Comparison of ENCODE assay signal across 8 cellular contexts in the genomic region with DNA sequence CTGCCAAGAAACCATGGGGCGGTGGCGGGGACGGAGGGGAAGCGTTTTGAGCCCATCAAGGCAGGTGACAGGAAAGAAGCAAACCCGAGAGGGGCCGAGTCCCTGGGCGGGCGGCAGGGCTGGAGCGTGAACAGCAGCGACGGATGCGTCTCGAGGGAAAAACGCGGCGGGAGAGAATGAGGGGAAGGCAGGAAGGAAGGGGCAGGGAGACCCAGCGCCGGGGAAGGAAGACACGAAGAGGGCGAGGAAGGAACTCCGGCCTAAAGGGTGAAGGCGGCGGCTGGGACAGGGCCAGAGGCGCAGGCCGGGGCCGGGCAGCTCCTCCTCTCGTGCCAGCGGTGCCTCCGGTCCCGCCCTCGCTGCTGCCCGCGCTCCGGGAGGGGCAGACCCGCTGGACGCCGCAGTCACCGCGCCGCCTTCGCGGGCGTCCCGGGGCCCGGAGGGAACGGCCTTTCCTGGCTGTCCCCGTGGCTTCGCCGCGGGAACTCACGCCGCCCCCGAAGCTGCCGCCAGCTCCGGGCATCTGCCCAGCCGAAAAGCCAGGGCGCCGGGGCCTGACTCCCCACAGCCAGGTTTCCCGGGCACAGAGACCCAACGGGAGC. TPM values are rescaled to one million over a fixed set of nuclear protein-coding genes. Genes with fewer than 3 reads are reported as not detected.
DNase-seq lines count a peak whose midpoint lies in the region; ATAC-seq and TF ChIP-seq lines count a peak whose summit lies in the region.

No MANE protein-coding gene starts in this region.

- no peaks in the 10 kb centered on the region for H3K9me2 ChIP-seq in neural cell (ENCODE audit: insufficient read depth, low read length)

- ATAC-seq in activated T-cell treated with anti-CD3 and anti-CD28 coated beads, Interleukin-2, amount 50 U/mL, for 4 hours = peak; percentile 25 to 35
- no peak for ATAC-seq in HG02763 (IDR thresholded peaks at IDR 0.05; ENCODE audit: unreplicated experiment)

- TF ChIP-seq RAD21 in neural cell (conservative IDR thresholded peaks at IDR 0.05) = no peak

- H3K36me3 Mint-ChIP-seq in activated T-cell treated with anti-CD3 and anti-CD28 coated beads, Interleukin-2, amount 50 U/mL, for 4 hours (ENCODE audit: insufficient read depth) = no peaks in the 10 kb centered on the region

- H2AFZ ChIP-seq in neural cell (ENCODE audit: low read depth, low read length) = peak overlapping the region; percentile 88

- H3K4me3 Mint-ChIP-seq in activated T-cell treated with anti-CD3 and anti-CD28 coated beads, Interleukin-2, amount 50 U/mL, for 4 hours = peak overlapping the region; percentile 87

- TF ChIP-seq EP300 in neural cell (conservative IDR thresholded peaks at IDR 0.05; ENCODE audit: poor library complexity, severe bottlenecking) = no peak

- H3K4me1 Mint-ChIP-seq in activated T-cell treated with anti-CD3 and anti-CD28 coated beads, Interleukin-2, amount 50 U/mL, for 4 hours (ENCODE audit: low read depth) = peaks cover 11% of the 10 kb centered on the region

- H3K27me3 ChIP-seq in neural cell (ENCODE audit: insufficient read depth, low read depth, low read length) = no peaks in the 10 kb centered on the region

- no peak for TF ChIP-seq CTCF in neural cell (IDR thresholded peaks at IDR 0.05; ENCODE audit: poor library complexity, severe bottlenecking)

- H3K9ac ChIP-seq in neural cell (ENCODE audit: low read length) = peak overlapping the region; percentile 89

- no peaks in the 10 kb centered on the region for H3F3A ChIP-seq in neural cell (ENCODE audit: insufficient read depth, low read length, poor library complexity, severe bottlenecking)

- H3K79me2 ChIP-seq in neural cell (replicated peaks; ENCODE audit: insufficient read depth, low read length) = peaks cover 18% of the 10 kb centered on the region

- peak overlapping the region; percentile 72 for H3K27ac ChIP-seq in neural cell (ENCODE audit: low read length)

- H4K20me1 ChIP-seq in neural cell (ENCODE audit: insufficient read depth) = no peaks in the 10 kb centered on the region

- H3K9me3 ChIP-seq in neural cell (ENCODE audit: low read length) = no peaks in the 10 kb centered on the region

- peaks cover 14% of the 10 kb centered on the region for H3K27me3 Mint-ChIP-seq in activated T-cell treated with anti-CD3 and anti-CD28 coated beads, Interleukin-2, amount 50 U/mL, for 4 hours (ENCODE audit: low read depth)

- H3K4me3 ChIP-seq in neural cell (ENCODE audit: low read length) = peak overlapping the region; percentile 97

- no peaks in the 10 kb centered on the region for H3K9me3 Mint-ChIP-seq in activated T-cell treated with anti-CD3 and anti-CD28 coated beads, Interleukin-2, amount 50 U/mL, for 4 hours

- peak; percentile 69 for DNase-seq in DMS 273 (lab: John Stamatoyannopoulos, UW; ENCODE audit: unreplicated experiment)
- no peak for DNase-seq in DMS 273 treated with DMSO at 0.1 percent for 48 hours (lab: John Stamatoyannopoulos, UW)
- peak; percentile 49 for DNase-seq in H4 (ENCODE audit: low spot score)
- DNase-seq in LoVo (ENCODE audit: low spot score) = peak; percentile 50
- no peak for DNase-seq in activated T-cell treated with anti-CD3 and anti-CD28 coated beads, Interleukin-2, amount 50 U/mL, for 4 hours
- peak; percentile 48 for DNase-seq in foreskin melanocyte

- no peaks in the 10 kb centered on the region for H3K36me3 ChIP-seq in neural cell (ENCODE audit: insufficient read depth, low read length)

- H3K4me2 ChIP-seq in neural cell (ENCODE audit: low read length) = peak overlapping the region; percentile 88

TF ChIP-seq in neural cell, 6 proteins besides CTCF, POLR2A, EP300 and RAD21:
- TF ChIP-seq MXI1 (conservative IDR thresholded peaks at IDR 0.05; ENCODE audit: poor library complexity, severe bottlenecking) (no peak), TAF1 (IDR thresholded peaks at IDR 0.05; ENCODE audit: low read depth) (no peak), SMC3 (conservative IDR thresholded peaks at IDR 0.05; ENCODE audit: poor library complexity) (peak; percentile 33)

RNA-seq across cellular contexts. Expression of a gene that starts 0.8 kb away (rescaled TPM):
- 13.6 and 16.6 TPM in 2 replicates for total RNA-seq in H4 (2014; rRNA removed; shearing (Covaris generic))
- 1 to 10 TPM; 2.3 to 3.0 (median 2.5) TPM for total RNA-seq in activated T-cell treated with anti-CD3 and anti-CD28 coated beads, Interleukin-2, amount 50 U/mL, for 4 hours
- polyA plus RNA-seq in neural cell = 62.9 and 66.4 TPM in 2 replicates
- polyA minus RNA-seq in neural cell = 87.6 and 88.4 TPM in 2 replicates

RNA-seq across cellular contexts. Expression of a gene that starts 43.1 kb away (rescaled TPM):
- 0.19 and 1.3 TPM in 2 replicates for total RNA-seq in H4 (2014; rRNA removed; shearing (Covaris generic))
- under 1 TPM; 0.66 to 0.87 (median 0.78) TPM for total RNA-seq in activated T-cell treated with anti-CD3 and anti-CD28 coated beads, Interleukin-2, amount 50 U/mL, for 4 hours
- 12.7 and 15.8 TPM in 2 replicates for polyA plus RNA-seq in neural cell
- 12.7 and 13.4 TPM in 2 replicates for polyA minus RNA-seq in neural cell

Comparison
In these comparisons a context has a peak if more than half of its experiments do, and no peak if none do; other contexts are left out.
1. DNase-seq: peak in DMS 273 (single experiment), H4 (single experiment), LoVo (single experiment) and foreskin melanocyte (single experiment); none in DMS 273 treated with DMSO at 0.1 percent for 48 hours (single experiment) and activated T-cell treated with anti-CD3 and anti-CD28 coated beads, Interleukin-2, amount 50 U/mL, for 4 hours (single experiment).